30 cellular contexts compared by ENCODE assay signal in the genomic region with DNA sequence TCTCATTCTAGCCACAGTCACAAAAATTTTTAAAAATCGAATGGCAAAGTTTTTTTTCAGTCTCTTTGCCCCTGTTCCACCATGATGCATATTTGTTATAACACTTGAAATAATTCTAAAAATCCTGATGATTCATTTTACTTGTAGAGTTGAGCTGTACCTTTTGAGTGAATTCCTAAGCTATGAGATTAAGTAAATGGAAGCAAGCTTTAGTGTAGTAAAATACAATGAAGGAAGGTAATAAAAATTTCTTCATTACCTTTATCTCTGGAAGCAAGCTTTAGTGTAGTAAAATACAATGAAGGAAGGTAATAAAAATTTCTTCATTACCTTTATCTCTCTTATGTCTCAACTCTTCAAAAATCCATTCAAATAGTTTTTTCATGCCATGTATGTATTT. TPM values are rescaled to one million over a fixed set of nuclear protein-coding genes. Genes with fewer than 3 reads are reported as not detected.
A peak's percentile ranks its signal among the peaks of the same experiment; 100 is the strongest.
DNase-seq lines count a peak whose midpoint lies in the region; ATAC-seq, FAIRE-seq and TF ChIP-seq lines count a peak whose summit lies in the region.
"Had no signal": no experiment of that assay in that cellular context is flagged by ENCODE, and none has a peak within 500 bp of the region (broad histone marks: within the 10 kb centered on the region; RNA-seq: fewer than 3 reads in every experiment).

No MANE protein-coding gene starts in this region.

- intact Hi-C loops in IMR-90 (cut with micrococcal nuclease), result no loop called here

- H3K4ac ChIP-seq in IMR-90 (ENCODE audit: low read depth, low read length), result no peak overlapping the region

- H3K18ac ChIP-seq in IMR-90 (ENCODE audit: low read depth, low read length), result no peak overlapping the region

- H2BK15ac ChIP-seq in IMR-90 (ENCODE audit: low read depth, low read length), result no peak overlapping the region

- H3K4me3 Mint-ChIP-seq in astrocyte (ENCODE audit: unreplicated experiment), result no peak overlapping the region
- H3K4me3 Mint-ChIP-seq: activated CD4-positive, alpha-beta T cell treated with anti-CD3 and anti-CD28 coated beads for 36 hours; activated naive CD4-positive, alpha-beta T cell treated with anti-CD3 and anti-CD28 coated beads for 36 hours; IgD-negative memory B cell; naive thymus-derived CD8-positive, alpha-beta T cell; stimulated activated naive CD8-positive, alpha-beta T cell treated with anti-CD3 and anti-CD28 coated beads, Interleukin-15, amount 100 ng/mL, for 72 hours; T-cell had no signal

- no peak overlapping the region for H4K91ac ChIP-seq in IMR-90 (ENCODE audit: insufficient read depth, low read depth, low read length)

- no peak overlapping the region for H2BK5ac ChIP-seq in IMR-90 (ENCODE audit: low read depth, low read length, poor library complexity, severe bottlenecking)

- H3K9me3 ChIP-seq in IMR-90 (ENCODE audit: control insufficient read depth, insufficient read depth, low read length) (no peaks in the 10 kb centered on the region), astrocyte (ENCODE audit: insufficient read depth, low read depth, low read length) (no peaks in the 10 kb centered on the region)
- H3K9me3 ChIP-seq: BE2C had no signal

- DNase-seq in ACHN (peak; percentile 12), IMR-90 (peak; percentile 44), astrocyte (ENCODE audit: low read depth) (peak; percentile 49), kidney tubule cell (ENCODE audit: low spot score) (peak; percentile 50), GM10248 (ENCODE audit: extremely low spot score) (no peak), NCI-H2196 (lab: John Stamatoyannopoulos, UW; ENCODE audit: unreplicated experiment) (no peak), OCI-M1 (lab: John Stamatoyannopoulos, UW) (no peak), mucosa of gallbladder (ENCODE audit: low spot score) (no peak)
- DNase-seq: activated CD4-positive, alpha-beta T cell treated with anti-CD3 and anti-CD28 coated beads for 36 hours; activated naive CD4-positive, alpha-beta T cell treated with anti-CD3 and anti-CD28 coated beads for 36 hours; activated T-cell treated with anti-CD3 and anti-CD28 coated beads, Interleukin-2, amount 50 U/mL, for 48 hours; BE2C; central memory CD4-positive, alpha-beta T cell; DND-41; dorsolateral prefrontal cortex; foreskin melanocyte; hypothalamus; kidney glomerular epithelial cell; mesendoderm; MM.1S; naive thymus-derived CD8-positive, alpha-beta T cell; NCI-H1417 treated with DMSO at 0.1 percent for 48 hours; NCI-H524 treated with DMSO at 0.1 percent for 48 hours; right cardiac atrium; SHP77 treated with DMSO at 0.1 percent for 48 hours; stimulated activated naive CD8-positive, alpha-beta T cell treated with anti-CD3 and anti-CD28 coated beads, Interleukin-15, amount 100 ng/mL, for 72 hours; T-cell had no signal

- H3K9ac ChIP-seq in IMR-90 (ENCODE audit: low read depth, low read length) (no peak overlapping the region), astrocyte (ENCODE audit: low read length) (no peak overlapping the region)

- H2BK20ac ChIP-seq in IMR-90 (ENCODE audit: low read depth, low read length), result no peak overlapping the region

- peaks cover 4% of the 10 kb centered on the region for H3K36me3 Mint-ChIP-seq in astrocyte (ENCODE audit: low read depth, unreplicated experiment)

- no peaks in the 10 kb centered on the region for H3K79me2 ChIP-seq in astrocyte (ENCODE audit: insufficient read depth, low read length)

- no peaks in the 10 kb centered on the region for H3K4me1 ChIP-seq in IMR-90 (ENCODE audit: control insufficient read depth, insufficient read depth, low read length)
- H3K4me1 ChIP-seq in astrocyte (ENCODE audit: insufficient read depth, low read length), result peaks cover 3% of the 10 kb centered on the region
- H3K4me1 ChIP-seq: BE2C, tibial nerve had no signal

- H3K4me1 Mint-ChIP-seq in astrocyte (ENCODE audit: low read depth, unreplicated experiment), result peaks cover 16% of the 10 kb centered on the region
- H3K4me1 Mint-ChIP-seq: activated CD4-positive, alpha-beta T cell treated with anti-CD3 and anti-CD28 coated beads for 36 hours; IgD-negative memory B cell; stimulated activated naive CD8-positive, alpha-beta T cell treated with anti-CD3 and anti-CD28 coated beads, Interleukin-15, amount 100 ng/mL, for 72 hours; T-cell had no signal

- peak; percentile 88 for FAIRE-seq in astrocyte (lab: Jason Lieb, UNC)

- H3K27ac ChIP-seq in IMR-90 (ENCODE audit: insufficient read depth, low read length), result no peak overlapping the region
- no peak overlapping the region for H3K27ac ChIP-seq in astrocyte (ENCODE audit: low read depth, low read length)
- H3K27ac ChIP-seq: dorsolateral prefrontal cortex, HL-60, tibial nerve had no signal

- no peaks in the 10 kb centered on the region for H3K9me1 ChIP-seq in IMR-90 (ENCODE audit: insufficient read depth, low read length)

- H3K27me3 Mint-ChIP-seq in astrocyte (ENCODE audit: low read depth, unreplicated experiment), result no peaks in the 10 kb centered on the region
- H3K27me3 Mint-ChIP-seq: activated CD4-positive, alpha-beta T cell treated with anti-CD3 and anti-CD28 coated beads for 36 hours; IgD-negative memory B cell; naive thymus-derived CD8-positive, alpha-beta T cell; stimulated activated naive CD8-positive, alpha-beta T cell treated with anti-CD3 and anti-CD28 coated beads, Interleukin-15, amount 100 ng/mL, for 72 hours; T-cell had no signal

- no peak overlapping the region for H2BK120ac ChIP-seq in IMR-90 (ENCODE audit: low read depth, low read length)

- in situ Hi-C loops in ACHN (cut with HindIII; ENCODE audit: low pct_ligation_motif_present, low pct_unique_long_range_greater_than_20kb, low sequenced_read_pairs) (no loop called here), IMR-90 (cut with MboI; ENCODE audit: low sequenced_read_pairs) (no loop called here)

- no peak overlapping the region for H2AK5ac ChIP-seq in IMR-90 (ENCODE audit: low read depth, low read length)

- peaks cover 0 to 2% of the 10 kb centered on the region in 2 experiments; a peak in 1 of 4 replicates for H3K79me1 ChIP-seq in IMR-90 (ENCODE audit: low read depth in 1 of 2, low read length in 2 of 2)

- no TSS peak for BruUV-seq in IMR-90 (replicated peaks; lab: Mats Ljungman, UMichigan)

- dilution Hi-C loops in IMR-90 (cut with HindIII; ENCODE audit: low sequenced_read_pairs, unreplicated experiment), result no loop called here

- H3K4me2 ChIP-seq in IMR-90 (ENCODE audit: low read depth, low read length) (no peak overlapping the region), astrocyte (ENCODE audit: low read length) (no peak overlapping the region)

- no CpG with 5 or more reads among the region's 1 CpG for WGBS in IMR-90 (ENCODE audit: extremely low coverage in 2 of 2, insufficient read length in 1 of 2), 2 experiments

- H2AFZ ChIP-seq in IMR-90 (replicated peaks; ENCODE audit: low read length, poor library complexity) (no peak overlapping the region), astrocyte (ENCODE audit: low read depth, low read length) (no peak overlapping the region)

- no peaks in the 10 kb centered on the region for H3K27me3 ChIP-seq in IMR-90 (ENCODE audit: control insufficient read depth, insufficient read depth, low read length)
- H3K27me3 ChIP-seq in astrocyte (ENCODE audit: insufficient read depth, low read length), result no peaks in the 10 kb centered on the region
- H3K27me3 ChIP-seq: BE2C, dorsolateral prefrontal cortex, tibial nerve had no signal

- H4K20me1 ChIP-seq in IMR-90 (ENCODE audit: insufficient read depth, low read length), result no peaks in the 10 kb centered on the region
- no peaks in the 10 kb centered on the region for H4K20me1 ChIP-seq in astrocyte (ENCODE audit: insufficient read depth, low read length)

- no peak overlapping the region for H3K14ac ChIP-seq in IMR-90 (replicated peaks; ENCODE audit: low read depth, low read length)

- no peaks in the 10 kb centered on the region for H3K9me3 Mint-ChIP-seq in astrocyte (ENCODE audit: unreplicated experiment)
- H3K9me3 Mint-ChIP-seq: activated naive CD4-positive, alpha-beta T cell treated with anti-CD3 and anti-CD28 coated beads for 36 hours; IgD-negative memory B cell; stimulated activated naive CD8-positive, alpha-beta T cell treated with anti-CD3 and anti-CD28 coated beads, Interleukin-15, amount 100 ng/mL, for 72 hours; T-cell had no signal

- no peak overlapping the region for H3K56ac ChIP-seq in IMR-90 (ENCODE audit: extremely low read depth, insufficient read depth, low read length)

- TF ChIP-seq CTCF in IMR-90 (conservative IDR thresholded peaks at IDR 0.05; ENCODE audit: low read depth, low read length) (no peak), astrocyte (IDR thresholded peaks at IDR 0.05; ENCODE audit: insufficient read depth, low read depth, low read length) (no peak), GM10248 (IDR thresholded peaks at IDR 0.05; ENCODE audit: control extremely low read depth, extremely low read depth, low read depth, missing control alignments) (no peak)

- H3K36me3 ChIP-seq in IMR-90 (ENCODE audit: control insufficient read depth, insufficient read depth, low read length) (no peaks in the 10 kb centered on the region), astrocyte (ENCODE audit: insufficient read depth, low read length) (peaks cover 2% of the 10 kb centered on the region)
- H3K36me3 ChIP-seq: BE2C had no signal

- CTCF ChIA-PET in IMR-90 (lab: Yijun Ruan, JAX), result no interaction called here
- CTCF ChIA-PET in GM10248 (lab: Yijun Ruan, JAX), result interaction anchor here (1.6 kb wide), 2 partner anchors 11 to 14 kb away, joined by 5 to 6 read pairs; no protein-coding TSS in a partner anchor

- H4K5ac ChIP-seq in IMR-90 (ENCODE audit: low read depth, low read length), result no peak overlapping the region

- H3K27ac Mint-ChIP-seq in astrocyte (ENCODE audit: unreplicated experiment), result peak overlapping the region; percentile 29
- H3K27ac Mint-ChIP-seq: activated CD4-positive, alpha-beta T cell treated with anti-CD3 and anti-CD28 coated beads for 36 hours; activated naive CD4-positive, alpha-beta T cell treated with anti-CD3 and anti-CD28 coated beads for 36 hours; IgD-negative memory B cell; naive thymus-derived CD8-positive, alpha-beta T cell; stimulated activated naive CD8-positive, alpha-beta T cell treated with anti-CD3 and anti-CD28 coated beads, Interleukin-15, amount 100 ng/mL, for 72 hours; T-cell had no signal

- no peak overlapping the region for H4K8ac ChIP-seq in IMR-90 (ENCODE audit: low read depth in 2 of 2, low read length in 2 of 2)

- H3K4me3 ChIP-seq in IMR-90 (ENCODE audit: insufficient read depth, low read depth, low read length), result no peak overlapping the region
- no peak overlapping the region for H3K4me3 ChIP-seq in astrocyte (ENCODE audit: insufficient read depth, low read depth, low read length)
- H3K4me3 ChIP-seq: dorsolateral prefrontal cortex, tibial nerve had no signal

- POLR2A ChIA-PET in IMR-90 (lab: Charles Lee; ENCODE audit: unreplicated experiment) (no interaction called here), GM10248 (lab: Yijun Ruan, JAX) (interaction anchor here (0.7 kb wide), 1 partner anchor 197 kb away, joined by 3 read pairs; no protein-coding TSS in a partner anchor)

- peak; percentile 49; the same call in 1 of the 2 replicates for ATAC-seq in IMR-90 (ENCODE audit: low read depth)
- ATAC-seq: activated CD4-positive, alpha-beta T cell treated with anti-CD3 and anti-CD28 coated beads for 36 hours; naive thymus-derived CD8-positive, alpha-beta T cell; right cardiac atrium; stimulated activated naive CD8-positive, alpha-beta T cell treated with anti-CD3 and anti-CD28 coated beads, Interleukin-15, amount 100 ng/mL, for 72 hours; T-cell had no signal

- H3K23ac ChIP-seq in IMR-90 (ENCODE audit: low read depth, low read length), result no peak overlapping the region

- TF ChIP-seq RAD21 in IMR-90 (IDR thresholded peaks at IDR 0.05; ENCODE audit: low read length), result no peak

- no peak for TF ChIP-seq POLR2A in IMR-90 (IDR thresholded peaks at IDR 0.05; ENCODE audit: low read depth, low read length)

- no peak overlapping the region for H2AK9ac ChIP-seq in IMR-90 (replicated peaks; ENCODE audit: low read depth, low read length, poor library complexity)

RNA-seq across cellular contexts. Expression of a gene that starts 46.1 kb away (rescaled TPM):
- total RNA-seq in IMR-90 (2012; rRNA removed) (44.3 and 70.8 TPM in 2 replicates), astrocyte (49.0 and 55.7 TPM in 2 replicates), mucosa of gallbladder (22.6 TPM)
- polyA plus RNA-seq in IMR-90 (2012; rRNA removed), result 2.8 and 3.7 TPM in 2 replicates
- 2.4 and 2.9 TPM in 2 replicates for polyA plus RNA-seq in IMR-90 (2012; cell fraction: cytosol; rRNA removed)
- polyA plus RNA-seq in IMR-90 (2012; cell fraction: nucleus; rRNA removed; ENCODE audit: low replicate concordance), result 0.65 and 2.4 TPM in 2 replicates

RNA-seq across cellular contexts. Expression of a gene that starts 46.3 kb away (rescaled TPM):
- total RNA-seq in IMR-90 (2012; rRNA removed) (7.9 and 17.5 TPM in 2 replicates), astrocyte (19.9 and 20.1 TPM in 2 replicates), mucosa of gallbladder (11.5 TPM)
- polyA plus RNA-seq in IMR-90 (2012; rRNA removed), result 4.3 and 4.4 TPM in 2 replicates
- 0.98 and 1.9 TPM in 2 replicates for polyA plus RNA-seq in IMR-90 (2012; cell fraction: cytosol; rRNA removed)
- 1.9 and 6.9 TPM in 2 replicates for polyA plus RNA-seq in IMR-90 (2012; cell fraction: nucleus; rRNA removed; ENCODE audit: low replicate concordance)

Comparison
In these comparisons a context has a peak if more than half of its experiments do, and no peak if none do; other contexts are left out.
1. DNase-seq: peak in ACHN (single experiment), IMR-90 (single experiment), astrocyte (single experiment) and kidney tubule cell (single experiment); none in GM10248 (single experiment), NCI-H2196 (single experiment), OCI-M1 (single experiment) and mucosa of gallbladder (single experiment).